In genomic region chr18:54776282-54776977, GRCh38 we compare ENCODE assay signal across 8 cellular contexts. TPM values are rescaled to one million over a fixed set of nuclear protein-coding genes. Genes with fewer than 3 reads are reported as not detected.
DNase-seq lines count a peak whose midpoint lies in the region; ATAC-seq and TF ChIP-seq lines count a peak whose summit lies in the region.

No MANE protein-coding gene starts in this region.

- no peak for TF ChIP-seq POLR2A in uterus (IDR thresholded peaks at IDR 0.05)

- H3K4me3 ChIP-seq in foreskin fibroblast (ENCODE audit: low read depth in 1 of 2, low read length in 2 of 2) (no peak overlapping the region), uterus (no peak overlapping the region)

- CTCF ChIA-PET in activated CD8-positive, alpha-beta T cell treated with anti-CD3 and anti-CD28 coated beads for 36 hours (lab: Charles Lee), result no interaction called here
- CTCF ChIA-PET in activated CD8-positive, alpha-beta T cell treated with anti-CD3 and anti-CD28 coated beads, Interleukin-2, amount 10 ng/mL, durations not matched to agents 7 days and 5 days (lab: Charles Lee), result no interaction called here

- H3K4me3 Mint-ChIP-seq in activated CD8-positive, alpha-beta T cell treated with anti-CD3 and anti-CD28 coated beads for 36 hours, result no peak overlapping the region
- no peak overlapping the region for H3K4me3 Mint-ChIP-seq in activated CD8-positive, alpha-beta T cell treated with anti-CD3 and anti-CD28 coated beads, Interleukin-2, amount 10 ng/mL, durations not matched to agents 7 days and 5 days

- H3K27ac Mint-ChIP-seq in activated CD8-positive, alpha-beta T cell treated with anti-CD3 and anti-CD28 coated beads for 36 hours, result no peak overlapping the region
- H3K27ac Mint-ChIP-seq in activated CD8-positive, alpha-beta T cell treated with anti-CD3 and anti-CD28 coated beads, Interleukin-2, amount 10 ng/mL, durations not matched to agents 7 days and 5 days, result no peak overlapping the region

- H3K36me3 ChIP-seq in uterus, result no peaks in the 10 kb centered on the region

- intact Hi-C loops in activated CD8-positive, alpha-beta T cell treated with anti-CD3 and anti-CD28 coated beads for 36 hours (cut with micrococcal nuclease), result no loop called here
- intact Hi-C loops in uterus (cut with DNase I; ENCODE audit: low total_unique reads), result no loop called here

- no peak overlapping the region for H3K27ac ChIP-seq in uterus

- POLR2A ChIA-PET in activated CD8-positive, alpha-beta T cell treated with anti-CD3 and anti-CD28 coated beads for 36 hours (lab: Charles Lee), result no interaction called here
- POLR2A ChIA-PET in activated CD8-positive, alpha-beta T cell treated with anti-CD3 and anti-CD28 coated beads, Interleukin-2, amount 10 ng/mL, durations not matched to agents 7 days and 5 days (lab: Charles Lee), result no interaction called here

- peak; percentile 80 for ATAC-seq in activated CD8-positive, alpha-beta T cell treated with anti-CD3 and anti-CD28 coated beads for 36 hours
- ATAC-seq in activated CD8-positive, alpha-beta T cell treated with anti-CD3 and anti-CD28 coated beads, Interleukin-2, amount 10 ng/mL, durations not matched to agents 7 days and 5 days, result no peak
- ATAC-seq in HG02840 (IDR thresholded peaks at IDR 0.05; ENCODE audit: low FRiP score, unreplicated experiment) (peak; percentile 61), HG03025 (IDR thresholded peaks at IDR 0.05; ENCODE audit: low FRiP score, unreplicated experiment) (no peak)

- H3K4me1 ChIP-seq in uterus, result no peaks in the 10 kb centered on the region

- no peaks in the 10 kb centered on the region for H3K9me3 Mint-ChIP-seq in activated CD8-positive, alpha-beta T cell treated with anti-CD3 and anti-CD28 coated beads for 36 hours
- H3K9me3 Mint-ChIP-seq in activated CD8-positive, alpha-beta T cell treated with anti-CD3 and anti-CD28 coated beads, Interleukin-2, amount 10 ng/mL, durations not matched to agents 7 days and 5 days (ENCODE audit: insufficient read depth), result no peaks in the 10 kb centered on the region

- H3K36me3 Mint-ChIP-seq in activated CD8-positive, alpha-beta T cell treated with anti-CD3 and anti-CD28 coated beads for 36 hours (ENCODE audit: low read depth), result no peaks in the 10 kb centered on the region
- H3K36me3 Mint-ChIP-seq in activated CD8-positive, alpha-beta T cell treated with anti-CD3 and anti-CD28 coated beads, Interleukin-2, amount 10 ng/mL, durations not matched to agents 7 days and 5 days (ENCODE audit: low read depth), result no peaks in the 10 kb centered on the region

- H3K9me3 ChIP-seq in uterus, result no peaks in the 10 kb centered on the region

- no peaks in the 10 kb centered on the region for H3K27me3 ChIP-seq in uterus

- H3K4me1 Mint-ChIP-seq in activated CD8-positive, alpha-beta T cell treated with anti-CD3 and anti-CD28 coated beads for 36 hours (ENCODE audit: low read depth), result peaks cover 2% of the 10 kb centered on the region
- H3K4me1 Mint-ChIP-seq in activated CD8-positive, alpha-beta T cell treated with anti-CD3 and anti-CD28 coated beads, Interleukin-2, amount 10 ng/mL, durations not matched to agents 7 days and 5 days (ENCODE audit: low read depth), result no peaks in the 10 kb centered on the region

- no peaks in the 10 kb centered on the region for H3K27me3 Mint-ChIP-seq in activated CD8-positive, alpha-beta T cell treated with anti-CD3 and anti-CD28 coated beads for 36 hours
- peaks cover 14% of the 10 kb centered on the region for H3K27me3 Mint-ChIP-seq in activated CD8-positive, alpha-beta T cell treated with anti-CD3 and anti-CD28 coated beads, Interleukin-2, amount 10 ng/mL, durations not matched to agents 7 days and 5 days (ENCODE audit: low read depth)

- TF ChIP-seq CTCF in activated CD8-positive, alpha-beta T cell treated with anti-CD3 and anti-CD28 coated beads for 36 hours (IDR thresholded peaks at IDR 0.05), result no peak
- no peak for TF ChIP-seq CTCF in foreskin fibroblast (IDR thresholded peaks at IDR 0.05; ENCODE audit: low read depth, low read length)
- no peak for TF ChIP-seq CTCF in uterus (IDR thresholded peaks at IDR 0.05)

- DNase-seq in activated CD8-positive, alpha-beta T cell treated with anti-CD3 and anti-CD28 coated beads for 36 hours, result peak; percentile 41
- no peak for DNase-seq in activated CD8-positive, alpha-beta T cell treated with anti-CD3 and anti-CD28 coated beads, Interleukin-2, amount 10 ng/mL, durations not matched to agents 7 days and 5 days
- DNase-seq in RPMI7951 (ENCODE audit: low read depth) (peak; percentile 98), foreskin fibroblast (peak; percentile 96 to 97), uterus (no peak), NCI-H2196 treated with DMSO at 0.1 percent for 48 hours (lab: John Stamatoyannopoulos, UW; ENCODE audit: unreplicated experiment) (no peak)

RNA-seq across cellular contexts. Expression of gene RAB27B, which starts 51.8 kb away (rescaled TPM):
- not detected for total RNA-seq in activated CD8-positive, alpha-beta T cell treated with anti-CD3 and anti-CD28 coated beads for 36 hours
- total RNA-seq in activated CD8-positive, alpha-beta T cell treated with anti-CD3 and anti-CD28 coated beads, Interleukin-2, amount 10 ng/mL, durations not matched to agents 7 days and 5 days, result 1 to 10 TPM; 1.7 to 2.0 TPM
- 7.0 and 8.8 TPM in 2 replicates for total RNA-seq in RPMI7951 (2014; rRNA removed; shearing (Covaris generic))
- 10 to 100 TPM in 1 of 4 donors, 1 to 10 TPM in 2, under 1 TPM in 1; under 0.01 to 51.2 (median 3.3) TPM for total RNA-seq in uterus

Comparison
In these comparisons a context has a peak if more than half of its experiments do, and no peak if none do; other contexts are left out.
1. ATAC-seq: peak in activated CD8-positive, alpha-beta T cell treated with anti-CD3 and anti-CD28 coated beads for 36 hours (single experiment) and HG02840 (single experiment); none in activated CD8-positive, alpha-beta T cell treated with anti-CD3 and anti-CD28 coated beads, Interleukin-2, amount 10 ng/mL, durations not matched to agents 7 days and 5 days (single experiment) and HG03025 (single experiment).
2. DNase-seq: peak in activated CD8-positive, alpha-beta T cell treated with anti-CD3 and anti-CD28 coated beads for 36 hours (single experiment), RPMI7951 (single experiment) and foreskin fibroblast (2 of 2); none in activated CD8-positive, alpha-beta T cell treated with anti-CD3 and anti-CD28 coated beads, Interleukin-2, amount 10 ng/mL, durations not matched to agents 7 days and 5 days (single experiment), uterus (0 of 2) and NCI-H2196 treated with DMSO at 0.1 percent for 48 hours (single experiment).